In the genomic region with DNA sequence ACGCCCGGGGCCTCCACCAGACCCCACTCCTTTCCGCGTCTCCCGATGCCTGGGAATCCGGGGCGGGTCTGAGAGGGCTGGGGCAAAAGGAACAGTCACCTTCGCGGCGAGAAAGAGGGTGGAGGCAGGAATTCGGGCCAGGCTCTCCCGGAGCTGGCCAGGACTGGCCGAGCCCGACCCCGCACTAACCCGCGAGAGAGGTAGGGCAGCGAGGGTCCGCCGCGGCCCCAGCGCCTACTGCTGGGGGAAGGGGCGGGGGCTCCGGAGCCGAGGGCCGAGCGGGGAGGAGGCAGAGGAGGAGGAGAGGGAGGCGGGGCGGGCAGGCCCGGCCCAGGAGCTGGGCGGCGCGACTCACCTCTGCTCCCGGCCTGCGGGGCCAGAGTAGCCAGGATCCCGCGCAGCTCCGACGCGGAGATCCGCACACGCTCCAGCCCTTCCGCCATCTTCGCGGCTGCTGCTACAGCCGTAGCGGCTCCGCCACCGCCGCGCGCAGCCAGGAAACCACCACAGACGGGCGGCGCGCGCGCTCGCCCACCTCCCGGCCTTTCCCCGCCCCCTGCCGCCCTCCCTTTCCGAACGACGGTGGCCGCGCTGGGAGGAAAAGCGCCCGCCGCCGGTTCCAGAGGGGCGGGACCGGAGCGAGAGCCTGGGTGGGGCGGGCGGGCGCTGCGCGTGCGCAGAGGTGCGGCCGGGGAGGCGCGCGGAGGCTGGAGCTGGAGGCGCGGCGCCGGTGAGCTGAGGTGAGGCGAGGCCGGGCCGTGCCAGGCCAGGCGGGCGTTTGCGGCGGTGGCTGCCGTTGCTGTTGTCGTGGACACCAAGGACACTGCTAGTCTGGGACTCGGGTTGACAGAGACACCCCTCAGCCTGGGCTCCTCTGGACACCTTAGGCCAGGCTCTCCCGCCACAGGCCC, we compare ENCODE assay signal across 8 cellular contexts. TPM values are rescaled to one million over a fixed set of nuclear protein-coding genes. Genes with fewer than 3 reads are reported as not detected.
DNase-seq lines count a peak whose midpoint lies in the region; ATAC-seq and TF ChIP-seq lines count a peak whose summit lies in the region.

A gene (minus strand): TSS at position 508 of the 911 bp plus-strand sequence. CDS start 65 bp downstream, at position 443.
A gene with protein sequence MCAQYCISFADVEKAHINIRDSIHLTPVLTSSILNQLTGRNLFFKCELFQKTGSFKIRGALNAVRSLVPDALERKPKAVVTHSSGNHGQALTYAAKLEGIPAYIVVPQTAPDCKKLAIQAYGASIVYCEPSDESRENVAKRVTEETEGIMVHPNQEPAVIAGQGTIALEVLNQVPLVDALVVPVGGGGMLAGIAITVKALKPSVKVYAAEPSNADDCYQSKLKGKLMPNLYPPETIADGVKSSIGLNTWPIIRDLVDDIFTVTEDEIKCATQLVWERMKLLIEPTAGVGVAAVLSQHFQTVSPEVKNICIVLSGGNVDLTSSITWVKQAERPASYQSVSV (plus strand): TSS at position 673 of the 911 bp plus-strand sequence. CDS start 11,611 bp downstream, outside the sequence.

- intact Hi-C loops in activated CD4-positive, alpha-beta T cell treated with anti-CD3 and anti-CD28 coated beads, Interleukin-2, amount 10 ng/mL, durations not matched to agents 24 days and 14 days (cut with micrococcal nuclease) = loop anchor here (1.0 to 2.0 kb wide), 4 partner anchors 33 to 248 kb away; a partner anchor contains a TSS
- intact Hi-C loops in colonic mucosa (cut with DNase I) = loop anchor here (5.0 kb wide), 1 partner anchor 34 kb away; a partner anchor contains a TSS

- H3K4me3 Mint-ChIP-seq in activated CD4-positive, alpha-beta T cell treated with anti-CD3 and anti-CD28 coated beads, Interleukin-2, amount 10 ng/mL, durations not matched to agents 24 days and 14 days = peak within 1 kb of the TSS; percentile 91

- peaks cover 35% of the 10 kb centered on the region for H3K4me1 Mint-ChIP-seq in activated CD4-positive, alpha-beta T cell treated with anti-CD3 and anti-CD28 coated beads, Interleukin-2, amount 10 ng/mL, durations not matched to agents 24 days and 14 days

- H3K27ac Mint-ChIP-seq in activated CD4-positive, alpha-beta T cell treated with anti-CD3 and anti-CD28 coated beads, Interleukin-2, amount 10 ng/mL, durations not matched to agents 24 days and 14 days = peak within 1 kb of the TSS; percentile 84

- H3K9ac ChIP-seq in colonic mucosa (ENCODE audit: low read depth in 2 of 2, low read length in 2 of 2) = peak within 1 kb of the TSS; percentile 73 to 89

- H3K9me3 ChIP-seq in colonic mucosa = no peaks in the 10 kb centered on the region

- ATAC-seq in GM19025 (IDR thresholded peaks at IDR 0.05; ENCODE audit: low read depth, unreplicated experiment) = peak; percentile 81
- ATAC-seq in HG03280 (IDR thresholded peaks at IDR 0.05; ENCODE audit: unreplicated experiment) = peak; percentile 80

- no peaks in the 10 kb centered on the region for H3K4me1 ChIP-seq in colonic mucosa

- H3K27ac ChIP-seq in colonic mucosa (peak within 1 kb of the TSS; percentile 84), layer of hippocampus (ENCODE audit: low read depth, low read length) (peak within 1 kb of the TSS; percentile 91)

- H3K36me3 Mint-ChIP-seq in activated CD4-positive, alpha-beta T cell treated with anti-CD3 and anti-CD28 coated beads, Interleukin-2, amount 10 ng/mL, durations not matched to agents 24 days and 14 days (ENCODE audit: low read depth) = peaks cover 27% of the 10 kb centered on the region

- H3K27me3 ChIP-seq in colonic mucosa (no peaks in the 10 kb centered on the region), layer of hippocampus (ENCODE audit: control insufficient read depth, insufficient read depth, low read length) (no peaks in the 10 kb centered on the region)

- H3K36me3 ChIP-seq in colonic mucosa = no peaks in the 10 kb centered on the region

- H3K27me3 Mint-ChIP-seq in activated CD4-positive, alpha-beta T cell treated with anti-CD3 and anti-CD28 coated beads, Interleukin-2, amount 10 ng/mL, durations not matched to agents 24 days and 14 days = no peaks in the 10 kb centered on the region

- H3K9me3 Mint-ChIP-seq in activated CD4-positive, alpha-beta T cell treated with anti-CD3 and anti-CD28 coated beads, Interleukin-2, amount 10 ng/mL, durations not matched to agents 24 days and 14 days = no peaks in the 10 kb centered on the region

- peak; percentile 39 to 49 for DNase-seq in AML-193 (lab: John Stamatoyannopoulos, UW)
- DNase-seq in NCI-H510A treated with DMSO at 0.1 percent for 48 hours (lab: John Stamatoyannopoulos, UW) = peak; percentile 60
- DNase-seq in activated CD4-positive, alpha-beta T cell treated with anti-CD3 and anti-CD28 coated beads, Interleukin-2, amount 10 ng/mL, durations not matched to agents 24 days and 14 days = peak; percentile 97
- DNase-seq in colonic mucosa = peak; percentile 94
- DNase-seq in stimulated activated CD4-positive, alpha-beta T cell treated with anti-CD3 and anti-CD28 coated beads, Interleukin-1b, Interleukin-23, amount 100 ng/mL, for 4 hours (ENCODE audit: low read depth in 2 of 2) = peak; percentile 96

- H3K4me3 ChIP-seq in colonic mucosa = peak within 1 kb of the TSS; percentile 92

- TF ChIP-seq CTCF in colonic mucosa (IDR thresholded peaks at IDR 0.05) = no peak

RNA-seq across cellular contexts. Expression of the first gene that starts in this region (rescaled TPM):
- 31.6 and 36.2 TPM in 2 replicates for total RNA-seq in activated CD4-positive, alpha-beta T cell treated with anti-CD3 and anti-CD28 coated beads, Interleukin-2, amount 10 ng/mL, durations not matched to agents 24 days and 14 days
- total RNA-seq in colonic mucosa = 10 to 100 TPM; 18.3 to 23.6 TPM

RNA-seq across cellular contexts. Expression of the second gene that starts in this region (rescaled TPM):
- total RNA-seq in activated CD4-positive, alpha-beta T cell treated with anti-CD3 and anti-CD28 coated beads, Interleukin-2, amount 10 ng/mL, durations not matched to agents 24 days and 14 days = 13.8 and 15.6 TPM in 2 replicates
- 10 to 100 TPM in 1 of 2 donors, 1 to 10 TPM in 1; 9.0 to 11.0 TPM for total RNA-seq in colonic mucosa

Comparison
In these comparisons a context has a peak if more than half of its experiments do, and no peak if none do; other contexts are left out.
1. Peak in every context shown above with its lines: DNase-seq, ATAC-seq, H3K4me3 ChIP-seq and H3K27ac ChIP-seq.
2. DNase-seq: peak in every context shown above with its lines; median percentile 97 in activated CD4-positive, alpha-beta T cell treated with anti-CD3 and anti-CD28 coated beads, Interleukin-2, amount 10 ng/mL, durations not matched to agents 24 days and 14 days; 96 in stimulated activated CD4-positive, alpha-beta T cell treated with anti-CD3 and anti-CD28 coated beads, Interleukin-1b, Interleukin-23, amount 100 ng/mL, for 4 hours; 94 in colonic mucosa; 60 in NCI-H510A treated with DMSO at 0.1 percent for 48 hours; 44 in AML-193.